Comparison of ENCODE assay signal across 14 cellular contexts in the genomic region with DNA sequence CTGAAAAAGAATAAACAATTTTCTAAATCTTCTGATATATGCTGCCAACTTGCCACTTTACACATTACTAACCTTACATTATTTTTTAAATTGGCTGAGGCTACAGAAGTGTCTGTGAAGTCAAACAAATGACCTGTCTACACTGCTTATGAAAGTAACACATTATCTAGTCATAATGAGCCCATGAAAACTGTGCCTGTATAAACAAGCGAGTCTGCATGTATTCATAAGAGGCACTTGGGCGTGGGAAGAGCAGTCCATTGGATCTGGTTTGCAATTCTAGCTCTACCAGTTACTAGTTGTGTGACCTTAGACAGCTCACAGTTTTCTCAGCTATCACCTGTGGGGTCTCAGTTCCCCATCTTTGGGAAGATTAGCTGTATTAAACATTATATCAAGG. TPM values are rescaled to one million over a fixed set of nuclear protein-coding genes. Genes with fewer than 3 reads are reported as not detected.
DNase-seq lines count a peak whose midpoint lies in the region; ATAC-seq and TF ChIP-seq lines count a peak whose summit lies in the region.
"Had no signal": no experiment of that assay in that cellular context is flagged by ENCODE, and none has a peak within 500 bp of the region (broad histone marks: within the 10 kb centered on the region; RNA-seq: fewer than 3 reads in every experiment).

No MANE protein-coding gene starts in this region.

- H3K79me2 ChIP-seq in DOHH2 (ENCODE audit: control insufficient read depth, low read length) = peaks cover 68% of the 10 kb centered on the region

- no peak for TF ChIP-seq POLR2A in esophagus squamous epithelium (IDR thresholded peaks at IDR 0.05)

- peak overlapping the region; percentile 82 for H3K4me2 ChIP-seq in DOHH2 (ENCODE audit: low read length)

- H3K9me3 ChIP-seq in DOHH2 (ENCODE audit: control insufficient read depth, insufficient read depth, low read length) = no peaks in the 10 kb centered on the region
- H3K9me3 ChIP-seq in esophagus squamous epithelium = no peaks in the 10 kb centered on the region
- no peaks in the 10 kb centered on the region for H3K9me3 ChIP-seq in ascending aorta
- no peaks in the 10 kb centered on the region for H3K9me3 ChIP-seq in BE2C
- H3K9me3 ChIP-seq: left ventricle myocardium inferior, right atrium auricular region had no signal

- H3K27ac ChIP-seq in DOHH2 (ENCODE audit: low read depth, low read length) (no peak overlapping the region), esophagus squamous epithelium (peak overlapping the region; percentile 45 to 99 (median 95)), ascending aorta (no peak overlapping the region)
- H3K27ac ChIP-seq: right atrium auricular region had no signal

- no peaks in the 10 kb centered on the region for H3K9me2 ChIP-seq in DOHH2 (replicated peaks; ENCODE audit: control insufficient read depth, low read length)

- WGBS in esophagus squamous epithelium, 2 donors = 21 to 28% methylated on average over 2 of the region's 2 CpGs

- peaks cover 27% of the 10 kb centered on the region for H3K36me3 ChIP-seq in DOHH2 (ENCODE audit: control insufficient read depth, low read length)
- peaks cover 0 to 21% (median 0%) of the 10 kb centered on the region in 3 donors for H3K36me3 ChIP-seq in esophagus squamous epithelium
- no peaks in the 10 kb centered on the region for H3K36me3 ChIP-seq in ascending aorta
- H3K36me3 ChIP-seq in BE2C = peaks cover 6% of the 10 kb centered on the region
- H3K36me3 ChIP-seq: right atrium auricular region had no signal

- peak; percentile 13 for DNase-seq in activated CD4-positive, alpha-beta T cell treated with anti-CD3 and anti-CD28 coated beads for 48 hours
- no peak for DNase-seq in activated CD4-positive, alpha-beta T cell treated with anti-CD3 and anti-CD28 coated beads, Interleukin-2, amount 50 U/mL, for 48 hours
- DNase-seq in NCI-H526 treated with DMSO at 0.1 percent for 48 hours (lab: John Stamatoyannopoulos, UW) (peak; percentile 43), esophagus squamous epithelium (lab: John Stamatoyannopoulos, UW) (no peak), ascending aorta (ENCODE audit: low spot score in 2 of 2) (no peak), BE2C (no peak)
- DNase-seq: amygdala, endodermal cell, left ventricle myocardium inferior, NCI-H187, occipital lobe had no signal

- H3K27me3 ChIP-seq in DOHH2 (ENCODE audit: control insufficient read depth, low read length) = no peaks in the 10 kb centered on the region
- H3K27me3 ChIP-seq in esophagus squamous epithelium = no peaks in the 10 kb centered on the region
- H3K27me3 ChIP-seq in ascending aorta = no peaks in the 10 kb centered on the region
- no peaks in the 10 kb centered on the region for H3K27me3 ChIP-seq in BE2C
- H3K27me3 ChIP-seq: right atrium auricular region had no signal

- H3F3A ChIP-seq in DOHH2 (ENCODE audit: control insufficient read depth, insufficient read depth) = no peaks in the 10 kb centered on the region; the same call in 1 of the 2 replicates

- H3K4me1 ChIP-seq in DOHH2 (ENCODE audit: control insufficient read depth, low read length) (peaks cover 23% of the 10 kb centered on the region), esophagus squamous epithelium (peaks cover 17 to 64% (median 26%) of the 10 kb centered on the region in 3 donors), ascending aorta (peaks cover 0 to 5% of the 10 kb centered on the region in 2 donors), BE2C (no peaks in the 10 kb centered on the region)

- intact Hi-C loops in esophagus squamous epithelium (cut with DNase I) (no loop called here), ascending aorta (cut with DNase I) (no loop called here)

- TF ChIP-seq CTCF in DOHH2 (IDR thresholded peaks at IDR 0.05; ENCODE audit: low read depth, low read length, poor library complexity, severe bottlenecking) (no peak), esophagus squamous epithelium (IDR thresholded peaks at IDR 0.05) (no peak), ascending aorta (IDR thresholded peaks at IDR 0.05) (no peak), BE2C (IDR thresholded peaks at IDR 0.05; ENCODE audit: low read depth, low read length) (no peak)

- H4K20me1 ChIP-seq in DOHH2 (ENCODE audit: control insufficient read depth, insufficient read depth, low read depth, low read length) = peaks cover 11% of the 10 kb centered on the region; the same call in 1 of the 2 replicates

- H3K4me3 ChIP-seq in DOHH2 (ENCODE audit: low read length) (no peak overlapping the region), esophagus squamous epithelium (peak overlapping the region in 1 of 4 donors; percentile 12), ascending aorta (no peak overlapping the region), BE2C (ENCODE audit: low read depth, low read length) (no peak overlapping the region)

- no peak for ATAC-seq in HG03460 (IDR thresholded peaks at IDR 0.05; ENCODE audit: unreplicated experiment)

RNA-seq across cellular contexts. Expression of a gene that starts 3.1 kb away (rescaled TPM):
- total RNA-seq in esophagus squamous epithelium = 10 to 100 TPM; 36.6 to 61.2 (median 46.2) TPM
- 69.3 TPM for total RNA-seq in ascending aorta
- polyA plus RNA-seq in BE2C (2012; ENCODE audit: insufficient read depth, insufficient read length, low read depth) = 22.3 TPM

RNA-seq across cellular contexts. Expression of a gene that starts 7.9 kb away (rescaled TPM):
- total RNA-seq in esophagus squamous epithelium (10 to 100 TPM; 11.5 to 39.9 (median 21.4) TPM), ascending aorta (1.2 TPM)
- polyA plus RNA-seq in BE2C (2012; ENCODE audit: insufficient read depth, insufficient read length, low read depth) = 30.4 TPM

RNA-seq across cellular contexts. Expression of a gene that starts 41.4 kb away (rescaled TPM):
- 1 to 10 TPM in 3 of 4 donors, under 1 TPM in 1; 0.64 to 7.3 (median 4.8) TPM for total RNA-seq in esophagus squamous epithelium
- total RNA-seq in ascending aorta = 27.4 TPM
- polyA plus RNA-seq in BE2C (2012; ENCODE audit: insufficient read depth, insufficient read length, low read depth) = 0.74 TPM

Comparison
In these comparisons a context has a peak if more than half of its experiments do, and no peak if none do; other contexts are left out.
1. DNase-seq: peak in activated CD4-positive, alpha-beta T cell treated with anti-CD3 and anti-CD28 coated beads for 48 hours (single experiment) and NCI-H526 treated with DMSO at 0.1 percent for 48 hours (single experiment); none in activated CD4-positive, alpha-beta T cell treated with anti-CD3 and anti-CD28 coated beads, Interleukin-2, amount 50 U/mL, for 48 hours (0 of 2), esophagus squamous epithelium (single experiment), ascending aorta (0 of 2) and BE2C (single experiment).
2. H3K27ac ChIP-seq: peak in esophagus squamous epithelium (4 of 4); none in DOHH2 (single experiment) and ascending aorta (0 of 2).